In genomic region chr11:12110714-12111481, GRCh38 we compare ENCODE assay signal across 8 cellular contexts. TPM values are rescaled to one million over a fixed set of nuclear protein-coding genes. Genes with fewer than 3 reads are reported as not detected.
DNase-seq lines count a peak whose midpoint lies in the region; ATAC-seq and TF ChIP-seq lines count a peak whose summit lies in the region.

No MANE protein-coding gene starts in this region.

- ATAC-seq in HCT116 = peak; percentile 57

- RAD21 ChIA-PET in HCT116 (lab: Charles Lee; ENCODE audit: low non-redundant PET in 1 of 2, low total read pairs in 2 of 2, uncharacterized antibody in 2 of 2, unreplicated experiment in 2 of 2) = no interaction called here

- TF ChIP-seq CTCF in HCT116 (IDR thresholded peaks at IDR 0.05 in 2 of 3, conservative IDR thresholded peaks at IDR 0.05 in 1 of 3; ENCODE audit: borderline replicate concordance in 1 of 3, insufficient read depth in 1 of 3, low read depth in 2 of 3, low read length in 2 of 3) = no peak
- TF ChIP-seq CTCF in progenitor cell of endocrine pancreas (IDR thresholded peaks at IDR 0.05; ENCODE audit: unreplicated experiment) = peak; percentile 8

- peak overlapping the region; percentile 66 for H3K4me3 Mint-ChIP-seq in progenitor cell of endocrine pancreas (ENCODE audit: low read depth)

- H3K27ac Mint-ChIP-seq in progenitor cell of endocrine pancreas = no peak overlapping the region

- H3K4me1 ChIP-seq in HCT116 (ENCODE audit: control insufficient read depth in 1 of 2, insufficient read depth in 2 of 2, low read length in 2 of 2) = peaks cover 12 to 24% of the 10 kb centered on the region in 2 experiments

- DNase-seq in NCI-H2171 treated with DMSO at 0.1 percent for 48 hours (lab: John Stamatoyannopoulos, UW) (peak; percentile 43), NCI-H2171 (lab: John Stamatoyannopoulos, UW) (no peak), HCT116 (ENCODE audit: low read depth, low spot score) (no peak), MV-4-11 (lab: John Stamatoyannopoulos, UW) (peak; percentile 14), head of caudate nucleus (peak in 34 of 42 donors; percentile 8 to 64 (median 46)), progenitor cell of endocrine pancreas (ENCODE audit: low spot score, unreplicated experiment) (no peak), NCI-H2196 (lab: John Stamatoyannopoulos, UW; ENCODE audit: unreplicated experiment) (no peak)
- DNase-seq in activated naive CD4-positive, alpha-beta T cell treated with Interleukin-2 at 50 U/mL for 16 hours = peak; percentile 49

- peaks cover 13% of the 10 kb centered on the region; the same call in 1 of the 2 replicates for H3K79me2 ChIP-seq in HCT116 (ENCODE audit: insufficient read depth, low read length)

- no peaks in the 10 kb centered on the region for H3K9me2 ChIP-seq in HCT116 (ENCODE audit: insufficient read depth)

- H3K36me3 ChIP-seq in HCT116 (ENCODE audit: control insufficient read depth in 1 of 2, insufficient read depth in 2 of 2, low read length in 2 of 2) = no peaks in the 10 kb centered on the region

- no peak for TF ChIP-seq RAD21 in HCT116 (IDR thresholded peaks at IDR 0.05; ENCODE audit: low read depth)

- peaks cover 56% of the 10 kb centered on the region for H3K27me3 Mint-ChIP-seq in progenitor cell of endocrine pancreas

- H3K4me3 ChIP-seq in HCT116 (replicated peaks in 1 of 2; ENCODE audit: low read depth in 1 of 2, low read length in 2 of 2) = peak overlapping the region; percentile 52 to 75

- H2AFZ ChIP-seq in HCT116 (ENCODE audit: low read depth, low read length, poor library complexity, severe bottlenecking) = no peak overlapping the region

- no TSS peak for BruUV-seq in HCT116 (replicated peaks; lab: Mats Ljungman, UMichigan)

- no peaks in the 10 kb centered on the region for H4K20me1 ChIP-seq in HCT116 (ENCODE audit: insufficient read depth)

- H3K4me1 Mint-ChIP-seq in progenitor cell of endocrine pancreas (ENCODE audit: low read depth) = peaks cover 8% of the 10 kb centered on the region

- H3K27me3 ChIP-seq in HCT116 (ENCODE audit: insufficient read depth, low read length) = no peaks in the 10 kb centered on the region

- H3K9me3 ChIP-seq in HCT116 (ENCODE audit: control insufficient read depth in 1 of 2, insufficient read depth in 1 of 2, low read depth in 1 of 2, low read length in 2 of 2) = no peaks in the 10 kb centered on the region

- CTCF ChIA-PET in HCT116 (lab: Charles Lee) = interaction anchor here (1.5 kb wide), 1 partner anchor 23 kb away, joined by 4 read pairs; no protein-coding TSS in a partner anchor

- intact Hi-C loops in HCT116 (cut with micrococcal nuclease) = no loop called here
- intact Hi-C loops in head of caudate nucleus (cut with DNase I) = no loop called here

- H3K27ac ChIP-seq in HCT116 (ENCODE audit: low read depth, low read length) = peak overlapping the region; percentile 21; the same call in 1 of the 2 replicates

- H3K36me3 Mint-ChIP-seq in progenitor cell of endocrine pancreas (ENCODE audit: insufficient read depth) = no peaks in the 10 kb centered on the region

- H3K9me3 Mint-ChIP-seq in progenitor cell of endocrine pancreas (ENCODE audit: low read depth) = no peaks in the 10 kb centered on the region

- POLR2A ChIA-PET in HCT116 (lab: Charles Lee) = interaction anchor here (1.2 to 1.5 kb wide), 3 partner anchors 8 to 16 kb away, joined by 3 to 4 read pairs (median 3); no protein-coding TSS in a partner anchor

- peak overlapping the region; percentile 72 for H3K9ac ChIP-seq in HCT116 (ENCODE audit: low read length)

- no peak for TF ChIP-seq POLR2A in HCT116 (IDR thresholded peaks at IDR 0.05; ENCODE audit: borderline replicate concordance, extremely low read depth, insufficient read depth, insufficient read length)

- peak overlapping the region; percentile 95 for H3K4me2 ChIP-seq in HCT116 (ENCODE audit: low read length)

TF ChIP-seq in HCT116, 20 proteins besides CTCF, POLR2A, EP300 and RAD21:
- TF ChIP-seq ZBTB33 (IDR thresholded peaks at IDR 0.05; ENCODE audit: extremely low read depth, insufficient replicate concordance, low read length) (no peak), REST (IDR thresholded peaks at IDR 0.05; ENCODE audit: low read depth) (no peak), YY1 (IDR thresholded peaks at IDR 0.05; ENCODE audit: extremely low read depth, insufficient replicate concordance, low read depth, low read length) (no peak), TCF7L2 (IDR thresholded peaks at IDR 0.05; ENCODE audit: borderline replicate concordance, extremely low read depth, insufficient read depth, insufficient read length) (no peak), SRF (IDR thresholded peaks at IDR 0.05; ENCODE audit: low read depth) (no peak), CEBPB (IDR thresholded peaks at IDR 0.05; ENCODE audit: low read depth) (no peak)

RNA-seq across cellular contexts. Expression of gene MICAL2, which starts 0.5 kb away (rescaled TPM):
- 37.4 TPM for total RNA-seq in HCT116 (2021; ENCODE audit: unreplicated experiment)
- polyA plus RNA-seq in HCT116 (2012) = 31.3 and 42.8 TPM in 2 replicates
- total RNA-seq in progenitor cell of endocrine pancreas = 8.3 and 10.0 TPM in 2 replicates

Comparison
In these comparisons a context has a peak if more than half of its experiments do, and no peak if none do; other contexts are left out.
1. DNase-seq: peak in NCI-H2171 treated with DMSO at 0.1 percent for 48 hours (single experiment), MV-4-11 (single experiment), activated naive CD4-positive, alpha-beta T cell treated with Interleukin-2 at 50 U/mL for 16 hours (single experiment) and head of caudate nucleus (34 of 42); none in NCI-H2171 (single experiment), HCT116 (single experiment), progenitor cell of endocrine pancreas (single experiment) and NCI-H2196 (single experiment).